31 cellular contexts compared by ENCODE assay signal in genomic region chr1:230337266-230337665, GRCh38.
"Had no signal": no experiment of that assay in that cellular context is flagged by ENCODE, and none has a peak within 500 bp of the region (broad histone marks: within the 10 kb centered on the region; RNA-seq: fewer than 3 reads in every experiment).

No MANE protein-coding gene starts in this region.

- H3K36me3 ChIP-seq: brain microvascular endothelial cell, Peyer's patch had no signal

- FAIRE-seq: TTC549 had no signal

- H3K4me1 Mint-ChIP-seq: activated CD4-positive, alpha-beta T cell treated with anti-CD3 and anti-CD28 coated beads for 36 hours; activated CD4-positive, alpha-beta T cell treated with anti-CD3 and anti-CD28 coated beads, Interleukin-2, amount 10 ng/mL, durations not matched to agents 7 days and 5 days had no signal

- H3K36me3 Mint-ChIP-seq: activated naive CD4-positive, alpha-beta T cell treated with anti-CD3 and anti-CD28 coated beads, Interleukin-2, amount 50 U/mL, for 72 hours had no signal

- DNase-seq: activated CD4-positive, alpha-beta T cell treated with anti-CD3 and anti-CD28 coated beads for 36 hours; activated CD4-positive, alpha-beta T cell treated with anti-CD3 and anti-CD28 coated beads, Interleukin-2, amount 10 ng/mL, durations not matched to agents 7 days and 5 days; activated CD4-positive, alpha-beta T cell treated with anti-CD3 and anti-CD28 coated beads, Interleukin-2, amount 50 U/mL, for 48 hours; activated CD8-positive, alpha-beta memory T cell treated with anti-CD3 and anti-CD28 coated beads, Interleukin-2, amount 50 U/mL, for 4 hours; activated CD8-positive, alpha-beta T cell treated with anti-CD3 and anti-CD28 coated beads, Interleukin-2, amount 10 ng/mL, durations not matched to agents 7 days and 5 days; activated gamma-delta T cell treated with Interleukin-2 at 50 U/mL for 16 hours; activated naive CD4-positive, alpha-beta T cell treated with anti-CD3 and anti-CD28 coated beads for 36 hours; activated T-cell treated with anti-CD3 and anti-CD28 coated beads for 4 hours; activated T-cell treated with anti-CD3 and anti-CD28 coated beads, Interleukin-2, amount 50 U/mL, for 4 hours; anterior cingulate cortex; brain microvascular endothelial cell; MM.1S; MV-4-11; NCI-H1092; NCI-H1436 treated with DMSO at 0.1 percent for 48 hours; NCI-H1694 treated with DMSO at 0.1 percent for 48 hours; NCI-H2029; NCI-H345; NCI-H524 treated with DMSO at 0.1 percent for 48 hours; NCI-H748 treated with DMSO at 0.1 percent for 48 hours; NK-92 treated with Interleukin-12 subunit alpha and Interleukin-12 subunit beta, amount 100 ng/mL, for 24 hours; PC-3; Peyer's patch; SK-N-SH had no signal

- H3K9ac ChIP-seq: KMS-11, SK-N-SH had no signal

- H3K27ac Mint-ChIP-seq: activated CD4-positive, alpha-beta T cell treated with anti-CD3 and anti-CD28 coated beads for 36 hours; activated CD4-positive, alpha-beta T cell treated with anti-CD3 and anti-CD28 coated beads, Interleukin-2, amount 10 ng/mL, durations not matched to agents 7 days and 5 days; activated CD8-positive, alpha-beta T cell treated with anti-CD3 and anti-CD28 coated beads, Interleukin-2, amount 10 ng/mL, durations not matched to agents 7 days and 5 days; activated naive CD4-positive, alpha-beta T cell treated with anti-CD3 and anti-CD28 coated beads for 36 hours; activated naive CD4-positive, alpha-beta T cell treated with anti-CD3 and anti-CD28 coated beads, Interleukin-2, amount 50 U/mL, for 72 hours; activated T-helper 1 cell treated with anti-CD3 and anti-CD28 coated beads, Interleukin-12 subunit alpha, Interleukin-12 subunit beta, Interleukin-2, Interleukin-4 antibody, amounts not matched to agents 30 ng/mL and 10 ng/mL and 1 ng/mL, durations not matched to agents 14 hours and 24 hours and 36 hours; T-helper 1 cell treated with Interleukin-12 subunit alpha and Interleukin-12 subunit beta and Interleukin-4 antibody, amounts not matched to agents 30 μg/mL and 1 μg/mL, for 36 hours; T-helper 2 cell treated with Interferon-gamma antibody and Interleukin-4, amounts not matched to agents 5 μg/mL and 100 μg/mL, for 36 hours had no signal

- H3K9me3 ChIP-seq: Peyer's patch, SK-N-SH had no signal

- H3K9me3 Mint-ChIP-seq: activated CD4-positive, alpha-beta T cell treated with anti-CD3 and anti-CD28 coated beads, Interleukin-2, amount 10 ng/mL, durations not matched to agents 7 days and 5 days; activated naive CD4-positive, alpha-beta T cell treated with anti-CD3 and anti-CD28 coated beads for 36 hours; activated naive CD4-positive, alpha-beta T cell treated with anti-CD3 and anti-CD28 coated beads, Interleukin-2, amount 50 U/mL, for 72 hours; activated T-cell treated with anti-CD3 and anti-CD28 coated beads, Interleukin-2, amount 50 U/mL, for 4 hours; activated T-helper 1 cell treated with anti-CD3 and anti-CD28 coated beads, Interleukin-12 subunit alpha, Interleukin-12 subunit beta, Interleukin-2, Interleukin-4 antibody, amounts not matched to agents 30 ng/mL and 10 ng/mL and 1 ng/mL, durations not matched to agents 14 hours and 24 hours and 36 hours; T-helper 1 cell treated with Interleukin-12 subunit alpha and Interleukin-12 subunit beta and Interleukin-4 antibody, amounts not matched to agents 30 μg/mL and 1 μg/mL, for 36 hours; T-helper 2 cell treated with Interferon-gamma antibody and Interleukin-4, amounts not matched to agents 5 μg/mL and 100 μg/mL, for 36 hours had no signal

- H3K4me2 ChIP-seq: KMS-11, SK-N-SH had no signal

- H3K27ac ChIP-seq: brain microvascular endothelial cell, KMS-11, Peyer's patch had no signal

- H3K4me3 Mint-ChIP-seq: activated CD4-positive, alpha-beta T cell treated with anti-CD3 and anti-CD28 coated beads for 36 hours; activated CD4-positive, alpha-beta T cell treated with anti-CD3 and anti-CD28 coated beads, Interleukin-2, amount 10 ng/mL, durations not matched to agents 7 days and 5 days; activated CD8-positive, alpha-beta T cell treated with anti-CD3 and anti-CD28 coated beads, Interleukin-2, amount 10 ng/mL, durations not matched to agents 7 days and 5 days; activated naive CD4-positive, alpha-beta T cell treated with anti-CD3 and anti-CD28 coated beads for 36 hours; activated T-cell treated with anti-CD3 and anti-CD28 coated beads, Interleukin-2, amount 50 U/mL, for 4 hours; activated T-helper 1 cell treated with anti-CD3 and anti-CD28 coated beads, Interleukin-12 subunit alpha, Interleukin-12 subunit beta, Interleukin-2, Interleukin-4 antibody, amounts not matched to agents 30 ng/mL and 10 ng/mL and 1 ng/mL, durations not matched to agents 14 hours and 24 hours and 36 hours; T-helper 1 cell treated with Interleukin-12 subunit alpha and Interleukin-12 subunit beta and Interleukin-4 antibody, amounts not matched to agents 30 μg/mL and 1 μg/mL, for 36 hours; T-helper 2 cell treated with Interferon-gamma antibody and Interleukin-4, amounts not matched to agents 5 μg/mL and 100 μg/mL, for 36 hours had no signal

- H3K9me2 ChIP-seq: SK-N-SH had no signal

- H3K4me3 ChIP-seq: Peyer's patch had no signal

- H3K27me3 ChIP-seq: brain microvascular endothelial cell, Peyer's patch had no signal

- H3K4me1 ChIP-seq: Peyer's patch had no signal

- ATAC-seq: activated CD4-positive, alpha-beta T cell treated with anti-CD3 and anti-CD28 coated beads for 36 hours; activated CD4-positive, CD25-positive, alpha-beta regulatory T cell treated with anti-CD3 and anti-CD28 coated beads, Interleukin-2, amount 50 U/mL, for 24 hours; activated CD8-positive, alpha-beta T cell treated with anti-CD3 and anti-CD28 coated beads, Interleukin-2, amount 10 ng/mL, durations not matched to agents 7 days and 5 days; activated naive CD4-positive, alpha-beta T cell treated with anti-CD3 and anti-CD28 coated beads, Interleukin-2, amount 50 U/mL, for 72 hours; activated T-cell treated with anti-CD3 and anti-CD28 coated beads, Interleukin-2, amount 50 U/mL, for 4 hours; PC-3 had no signal
